34 cellular contexts compared by ENCODE assay signal in genomic region chr18:37963837-37964236, GRCh38.
"Had no signal": no experiment of that assay in that cellular context is flagged by ENCODE, and none has a peak within 500 bp of the region (broad histone marks: within the 10 kb centered on the region; RNA-seq: fewer than 3 reads in every experiment).

No MANE protein-coding gene starts in this region.

- H3K4me3 ChIP-seq: MG63 had no signal

- H3K27me3 ChIP-seq: MG63 had no signal

- H3K9me3 ChIP-seq: MG63 had no signal

- DNase-seq: Karpas-422, Kasumi-1, MG63, MM.1S, MV-4-11, NCI-H1048, NCI-H1092, NCI-H1092 treated with DMSO at 0.1 percent for 48 hours, NCI-H1105, NCI-H1105 treated with DMSO at 0.1 percent for 48 hours, NCI-H1417, NCI-H1417 treated with DMSO at 0.1 percent for 48 hours, NCI-H1436, NCI-H1436 treated with DMSO at 0.1 percent for 48 hours, NCI-H146, NCI-H1694, NCI-H1694 treated with DMSO at 0.1 percent for 48 hours, NCI-H187, NCI-H187 treated with DMSO at 0.1 percent for 48 hours, NCI-H1930, NCI-H2029, NCI-H2029 treated with DMSO at 0.1 percent for 48 hours, NCI-H2081, NCI-H2081 treated with DMSO at 0.1 percent for 48 hours, NCI-H2107, NCI-H2171, NCI-H2171 treated with DMSO at 0.1 percent for 48 hours, NCI-H2227 treated with DMSO at 0.1 percent for 48 hours, NCI-H226, NCI-H345, NCI-H446, NCI-H446 treated with DMSO at 0.1 percent for 48 hours, NCI-H510A had no signal

- H3K36me3 ChIP-seq: MG63 had no signal

- H3K27ac ChIP-seq: KMS-11 had no signal
